Comparison of ENCODE assay signal across 23 cellular contexts in genomic region chr11:99148352-99148751, GRCh38.
A peak's percentile ranks its signal among the peaks of the same experiment; 100 is the strongest.
DNase-seq lines count a peak whose midpoint lies in the region; ATAC-seq, FAIRE-seq and TF ChIP-seq lines count a peak whose summit lies in the region.
"Had no signal": no experiment of that assay in that cellular context is flagged by ENCODE, and none has a peak within 500 bp of the region (broad histone marks: within the 10 kb centered on the region; RNA-seq: fewer than 3 reads in every experiment).

No MANE protein-coding gene starts in this region.

- H3K27me3 Mint-ChIP-seq in immature natural killer cell (ENCODE audit: low read depth in 3 of 3), result no peaks in the 10 kb centered on the region
- H3K27me3 Mint-ChIP-seq: activated naive CD8-positive, alpha-beta T cell; IgD-negative memory B cell had no signal

- no peak for FAIRE-seq in HepG2 (lab: Jason Lieb, UNC)

- no peak overlapping the region for H3K9ac ChIP-seq in HepG2 (ENCODE audit: insufficient read depth, low read depth, low read length)
- H3K9ac ChIP-seq: BLaER1 had no signal

- no peaks in the 10 kb centered on the region for H3K36me3 ChIP-seq in HepG2 (replicated peaks in 1 of 2; ENCODE audit: control insufficient read depth in 1 of 2, insufficient read depth in 2 of 2, low read length in 2 of 2)
- H3K36me3 ChIP-seq in right lobe of liver, result no peaks in the 10 kb centered on the region
- H3K36me3 ChIP-seq: BLaER1, SJCRH30 had no signal

- H3K9me3 Mint-ChIP-seq in immature natural killer cell, result peaks cover 9 to 37% (median 18%) of the 10 kb centered on the region in 6 donors

- no peaks in the 10 kb centered on the region for H3K36me3 Mint-ChIP-seq in immature natural killer cell
- H3K36me3 Mint-ChIP-seq: activated naive CD8-positive, alpha-beta T cell; IgD-negative memory B cell had no signal

- BruUV-seq in HepG2 (replicated peaks; lab: Mats Ljungman, UMichigan), result no TSS peak

- no peak for TF ChIP-seq EP300 in HepG2 (IDR thresholded peaks at IDR 0.05; ENCODE audit: low read depth in 2 of 2, low read length in 2 of 2)
- TF ChIP-seq EP300 in HepG2 (CRISPR knock-in tag; IDR thresholded peaks at IDR 0.05; ENCODE audit: borderline replicate concordance), result no peak

- CTCF ChIA-PET in HepG2 (lab: Yijun Ruan, JAX; ENCODE audit: low intra/inter-chr PET ratio, low total read pairs), result no interaction called here

- H2AFZ ChIP-seq in HepG2 (ENCODE audit: low read length), result no peak overlapping the region

- H3K27ac ChIP-seq in HepG2 (ENCODE audit: extremely low read length, insufficient read depth, low read length) (no peak overlapping the region), right lobe of liver (no peak overlapping the region)
- H3K27ac ChIP-seq: BLaER1, epithelial cell of prostate, SJCRH30 had no signal

- DNase-seq in HepG2 (ENCODE audit: low spot score) (no peak), right lobe of liver (no peak), NCI-H69 (lab: John Stamatoyannopoulos, UW) (peak; percentile 50), NCI-H146 treated with DMSO at 0.1 percent for 48 hours (lab: John Stamatoyannopoulos, UW; ENCODE audit: unreplicated experiment) (no peak), immature natural killer cell (no peak)
- no peak for DNase-seq in activated CD8-positive, alpha-beta memory T cell treated with anti-CD3 and anti-CD28 coated beads, Interleukin-2, amount 50 U/mL, for 4 hours
- DNase-seq: activated CD4-positive, alpha-beta T cell treated with anti-CD3 and anti-CD28 coated beads for 48 hours; cerebellar nuclear complex; GOT3; hippocampal formation; islet precursor cell; NCI-H1417; NCI-H510A treated with DMSO at 0.1 percent for 48 hours; SJCRH30; substantia nigra had no signal

- no peak overlapping the region for H3K4me2 ChIP-seq in HepG2 (ENCODE audit: low read depth, low read length)
- H3K4me2 ChIP-seq: BLaER1 had no signal

- ATAC-seq in HepG2, result no peak
- ATAC-seq in right lobe of liver, result no peak
- peak; percentile 60 for ATAC-seq in HG02852 (IDR thresholded peaks at IDR 0.05; ENCODE audit: unreplicated experiment)
- no peak for ATAC-seq in GM19324 (IDR thresholded peaks at IDR 0.05; ENCODE audit: low FRiP score, unreplicated experiment)
- ATAC-seq: Panc1 had no signal

- intact Hi-C loops in HepG2 (cut with micrococcal nuclease; ENCODE audit: unreplicated experiment) (no loop called here), right lobe of liver (cut with DNase I) (no loop called here)

- H3K9me3 ChIP-seq in HepG2 (ENCODE audit: low read length) (no peaks in the 10 kb centered on the region), right lobe of liver (no peaks in the 10 kb centered on the region)
- H3K9me3 ChIP-seq: BLaER1, SJCRH30 had no signal

- no peak overlapping the region for H3K4me3 Mint-ChIP-seq in immature natural killer cell
- H3K4me3 Mint-ChIP-seq: activated naive CD8-positive, alpha-beta T cell; IgD-negative memory B cell; nephron had no signal

- no peak overlapping the region for H3K4me3 ChIP-seq in HepG2 (replicated peaks in 1 of 3; ENCODE audit: insufficient read depth in 1 of 3, low read depth in 2 of 3, low read length in 3 of 3)
- H3K4me3 ChIP-seq in right lobe of liver, result no peak overlapping the region
- H3K4me3 ChIP-seq: BLaER1, SJCRH30 had no signal

- H3K27me3 ChIP-seq in HepG2 (ENCODE audit: control insufficient read depth in 1 of 2, insufficient read depth in 2 of 2, low read length in 2 of 2) (no peaks in the 10 kb centered on the region; a peak in 1 of 5 replicates), right lobe of liver (no peaks in the 10 kb centered on the region)
- H3K27me3 ChIP-seq: BLaER1, SJCRH30 had no signal

- no peaks in the 10 kb centered on the region for H4K20me1 ChIP-seq in HepG2 (ENCODE audit: insufficient read depth, low read length)
- H4K20me1 ChIP-seq: BLaER1 had no signal

- TF ChIP-seq CTCF in HepG2 (CRISPR knock-in tag; IDR thresholded peaks at IDR 0.05), result no peak
- no peak for TF ChIP-seq CTCF in right lobe of liver (IDR thresholded peaks at IDR 0.05)

- no peaks in the 10 kb centered on the region for H3K79me2 ChIP-seq in HepG2 (ENCODE audit: insufficient read depth, low read length)

- TF ChIP-seq POLR2A in HepG2 (IDR thresholded peaks at IDR 0.05; ENCODE audit: insufficient read depth in 1 of 2, low read depth in 2 of 2, low read length in 2 of 2) (no peak), right lobe of liver (IDR thresholded peaks at IDR 0.05) (no peak)

- H3K4me1 Mint-ChIP-seq in immature natural killer cell, result no peaks in the 10 kb centered on the region
- H3K4me1 Mint-ChIP-seq: IgD-negative memory B cell, nephron had no signal

- POLR2A ChIA-PET in HepG2 (lab: Yijun Ruan, JAX), result no interaction called here

- in situ Hi-C loops in HepG2 (cut with HindIII; ENCODE audit: extremely low pct_ligation_motif_present, low pct_unique_long_range_greater_than_20kb), result no loop called here

- no peak for TF ChIP-seq RAD21 in HepG2 (CRISPR knock-in tag; IDR thresholded peaks at IDR 0.05)

- H3K4me1 ChIP-seq in HepG2 (ENCODE audit: insufficient read depth, low read length) (no peaks in the 10 kb centered on the region), right lobe of liver (no peaks in the 10 kb centered on the region)
- H3K4me1 ChIP-seq: BLaER1, SJCRH30 had no signal

- no peak overlapping the region for H3K27ac Mint-ChIP-seq in immature natural killer cell
- H3K27ac Mint-ChIP-seq: activated naive CD8-positive, alpha-beta T cell; IgD-negative memory B cell; nephron had no signal

TF ChIP-seq in HepG2, 621 proteins besides CTCF, POLR2A, EP300 and RAD21:
- TF ChIP-seq DR1 (CRISPR knock-in tag; IDR thresholded peaks at IDR 0.05) (no peak), ZNF564 (CRISPR knock-in tag; IDR thresholded peaks at IDR 0.05) (no peak), SRF (IDR thresholded peaks at IDR 0.05; ENCODE audit: low read depth, low read length) (peak; percentile 40; the same call in 1 of the 2 replicates)
